In the genomic region with DNA sequence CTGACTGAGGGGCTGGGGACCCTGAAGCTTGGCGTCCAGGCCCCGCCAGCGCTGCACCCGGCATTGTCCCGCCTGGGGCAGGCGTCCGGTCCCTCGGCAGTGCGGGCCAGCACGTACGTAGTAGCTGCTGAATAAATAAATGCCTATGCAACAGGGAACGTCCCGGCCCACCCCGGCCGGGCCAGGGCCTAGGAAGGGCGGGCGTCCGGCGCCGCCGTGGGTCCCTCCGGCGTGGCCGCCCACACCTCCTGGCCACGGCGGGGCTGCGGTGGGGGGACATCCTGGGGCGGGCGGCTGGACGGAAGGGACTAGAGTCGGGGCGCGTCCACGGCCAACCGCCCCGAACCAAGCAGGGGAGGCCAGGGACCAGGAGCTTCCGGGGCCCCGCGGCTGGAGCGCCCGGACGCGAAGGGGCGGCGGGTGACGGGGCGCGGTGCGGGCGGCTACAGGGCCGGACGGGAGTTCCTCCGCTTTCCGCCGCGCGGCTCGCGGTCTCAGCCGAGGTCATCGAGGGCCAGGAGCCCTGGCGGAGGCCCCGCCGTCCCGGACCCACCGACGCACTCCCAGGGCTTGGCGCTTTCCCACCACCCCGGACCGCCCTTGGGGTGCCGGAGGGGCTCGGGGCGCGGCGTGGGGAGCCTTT, we compare ENCODE assay signal across 8 cellular contexts. TPM values are rescaled to one million over a fixed set of nuclear protein-coding genes. Genes with fewer than 3 reads are reported as not detected.
DNase-seq lines count a peak whose midpoint lies in the region; ATAC-seq, FAIRE-seq and TF ChIP-seq lines count a peak whose summit lies in the region.

No MANE protein-coding gene starts in this region.

- DNase-seq in NCI-H69 (lab: John Stamatoyannopoulos, UW): peak; percentile 20
- DNase-seq in heart right ventricle: peak; percentile 51 to 72
- peak in 6 of 10 donors; percentile 3 to 84 (median 48) for DNase-seq in posterior cingulate gyrus
- DNase-seq in GM19239 (ENCODE audit: insufficient read length, low spot score): no peak

- H3K27ac ChIP-seq in BLaER1 treated with 17β-estradiol and CSF1 and Interleukin-3, amounts not matched to agents 10 nM and 100 nM: peak overlapping the region; percentile 75 to 92 (median 86)
- H3K27ac ChIP-seq in adipose tissue (ENCODE audit: low read depth, low read length) (peak overlapping the region; percentile 73), heart right ventricle (peak overlapping the region; percentile 91 to 100 (median 98))

- peak overlapping the region; percentile 79 to 99 (median 94) for H3K4me2 ChIP-seq in BLaER1 treated with 17β-estradiol and CSF1 and Interleukin-3, amounts not matched to agents 10 nM and 100 nM

- no peak for FAIRE-seq in GM19239 (lab: Jason Lieb, UNC)

- peak overlapping the region; percentile 77 to 94 (median 88) for H3K9ac ChIP-seq in BLaER1 treated with 17β-estradiol and CSF1 and Interleukin-3, amounts not matched to agents 10 nM and 100 nM

- H3K9me3 ChIP-seq in BLaER1 treated with 17β-estradiol and CSF1 and Interleukin-3, amounts not matched to agents 10 nM and 100 nM (replicated peaks in 1 of 11): no peaks in the 10 kb centered on the region; a peak in 1 of 22 replicates
- no peaks in the 10 kb centered on the region for H3K9me3 ChIP-seq in heart right ventricle

- 0 to 1% (median 1%) methylated on average over 59 to 75 of the region's 75 CpGs for WGBS in adipose tissue, 3 donors
- WGBS in heart right ventricle, 2 donors: 1% methylated on average over 72 to 75 of the region's 75 CpGs

- peaks cover 19 to 39% (median 29%) of the 10 kb centered on the region in 10 experiments; a peak in 19 of 20 replicates for H3K4me1 ChIP-seq in BLaER1 treated with 17β-estradiol and CSF1 and Interleukin-3, amounts not matched to agents 10 nM and 100 nM
- peaks cover 0 to 41% (median 29%) of the 10 kb centered on the region in 9 donors for H3K4me1 ChIP-seq in heart right ventricle

- TF ChIP-seq CTCF in heart right ventricle (IDR thresholded peaks at IDR 0.05): no peak

- ATAC-seq in GM21786 (IDR thresholded peaks at IDR 0.05; ENCODE audit: unreplicated experiment): peak; percentile 23
- ATAC-seq in heart right ventricle: peak; percentile 61 to 80 (median 69)
- no peak for ATAC-seq in GM21737 (IDR thresholded peaks at IDR 0.05; ENCODE audit: unreplicated experiment)

- H3K27me3 ChIP-seq in BLaER1 treated with 17β-estradiol and CSF1 and Interleukin-3, amounts not matched to agents 10 nM and 100 nM: peaks cover 25 to 58% (median 47%) of the 10 kb centered on the region in 11 experiments
- peaks cover 0 to 55% (median 0%) of the 10 kb centered on the region in 7 donors for H3K27me3 ChIP-seq in heart right ventricle

- intact Hi-C loops in heart right ventricle (cut with DNase I): loop anchor here in 3 of 10 donors (5.0 kb wide), 3 partner anchors 44 to 409 kb away; partner anchors contain the start of gene ING2 (in 1 of the 3)
- intact Hi-C loops in posterior cingulate gyrus (cut with DNase I): no loop called here

- peaks cover 12 to 42% (median 29%) of the 10 kb centered on the region in 11 experiments; a peak in 20 of 22 replicates for H4K20me1 ChIP-seq in BLaER1 treated with 17β-estradiol and CSF1 and Interleukin-3, amounts not matched to agents 10 nM and 100 nM

- no peaks in the 10 kb centered on the region for H3K36me3 ChIP-seq in BLaER1 treated with 17β-estradiol and CSF1 and Interleukin-3, amounts not matched to agents 10 nM and 100 nM
- H3K36me3 ChIP-seq in heart right ventricle: no peaks in the 10 kb centered on the region

- H3K4me3 ChIP-seq in BLaER1 treated with 17β-estradiol and CSF1 and Interleukin-3, amounts not matched to agents 10 nM and 100 nM: peak overlapping the region; percentile 84 to 97 (median 88)
- H3K4me3 ChIP-seq in heart right ventricle: peak overlapping the region; percentile 56 to 93 (median 80)

RNA-seq across cellular contexts. Expression of gene WWC2, which starts 0.9 kb away (rescaled TPM):
- polyA plus RNA-seq in adipose tissue (1 to 10 TPM; 4.8 to 8.9 (median 6.7) TPM), heart right ventricle (1 to 10 TPM; 6.0 to 7.2 TPM)
- 10 to 100 TPM; 25.7 to 37.4 (median 32.6) TPM for total RNA-seq in heart right ventricle
